10 cellular contexts compared by ENCODE assay signal in genomic region chr9:100087218-100087617, GRCh38. TPM values are rescaled to one million over a fixed set of nuclear protein-coding genes. Genes with fewer than 3 reads are reported as not detected.
A peak's percentile ranks its signal among the peaks of the same experiment; 100 is the strongest.
DNase-seq lines count a peak whose midpoint lies in the region; ATAC-seq lines count a peak whose summit lies in the region.
"Had no signal": no experiment of that assay in that cellular context is flagged by ENCODE, and none has a peak within 500 bp of the region (broad histone marks: within the 10 kb centered on the region; RNA-seq: fewer than 3 reads in every experiment).

No MANE protein-coding gene starts in this region.

- peak overlapping the region; percentile 84 for H3K27ac Mint-ChIP-seq in activated CD8-positive, alpha-beta memory T cell treated with anti-CD3 and anti-CD28 coated beads, Interleukin-2, amount 10 ng/mL, durations not matched to agents 7 days and 5 days
- peak overlapping the region; percentile 74 to 81 for H3K27ac Mint-ChIP-seq in natural killer cell treated with Interleukin-12 subunit alpha and Interleukin-12 subunit beta and Interleukin-15 and Interleukin-18, amount 100 ng/mL, for 72 hours

- no peaks in the 10 kb centered on the region for H3K9me3 Mint-ChIP-seq in activated CD8-positive, alpha-beta memory T cell treated with anti-CD3 and anti-CD28 coated beads, Interleukin-2, amount 10 ng/mL, durations not matched to agents 7 days and 5 days (ENCODE audit: low read depth)
- H3K9me3 Mint-ChIP-seq in natural killer cell treated with Interleukin-12 subunit alpha and Interleukin-12 subunit beta and Interleukin-15 and Interleukin-18, amount 100 ng/mL, for 72 hours = no peaks in the 10 kb centered on the region

- peaks cover 59% of the 10 kb centered on the region for H3K4me1 Mint-ChIP-seq in activated CD8-positive, alpha-beta memory T cell treated with anti-CD3 and anti-CD28 coated beads, Interleukin-2, amount 10 ng/mL, durations not matched to agents 7 days and 5 days
- peaks cover 65 to 73% of the 10 kb centered on the region in 2 donors for H3K4me1 Mint-ChIP-seq in natural killer cell treated with Interleukin-12 subunit alpha and Interleukin-12 subunit beta and Interleukin-15 and Interleukin-18, amount 100 ng/mL, for 72 hours (ENCODE audit: low read depth in 2 of 2)

- CTCF ChIA-PET in activated CD8-positive, alpha-beta memory T cell treated with anti-CD3 and anti-CD28 coated beads, Interleukin-2, amount 10 ng/mL, durations not matched to agents 7 days and 5 days (lab: Charles Lee) = no interaction called here

- peaks cover 5% of the 10 kb centered on the region for H3K36me3 Mint-ChIP-seq in activated CD8-positive, alpha-beta memory T cell treated with anti-CD3 and anti-CD28 coated beads, Interleukin-2, amount 10 ng/mL, durations not matched to agents 7 days and 5 days
- no peaks in the 10 kb centered on the region for H3K36me3 Mint-ChIP-seq in natural killer cell treated with Interleukin-12 subunit alpha and Interleukin-12 subunit beta and Interleukin-15 and Interleukin-18, amount 100 ng/mL, for 72 hours

- H3K4me3 Mint-ChIP-seq in activated CD8-positive, alpha-beta memory T cell treated with anti-CD3 and anti-CD28 coated beads, Interleukin-2, amount 10 ng/mL, durations not matched to agents 7 days and 5 days = peak overlapping the region; percentile 65
- peak overlapping the region; percentile 89 for H3K4me3 Mint-ChIP-seq in natural killer cell treated with Interleukin-12 subunit alpha and Interleukin-12 subunit beta and Interleukin-15 and Interleukin-18, amount 100 ng/mL, for 72 hours

- H3K27me3 Mint-ChIP-seq in activated CD8-positive, alpha-beta memory T cell treated with anti-CD3 and anti-CD28 coated beads, Interleukin-2, amount 10 ng/mL, durations not matched to agents 7 days and 5 days = no peaks in the 10 kb centered on the region
- H3K27me3 Mint-ChIP-seq in natural killer cell treated with Interleukin-12 subunit alpha and Interleukin-12 subunit beta and Interleukin-15 and Interleukin-18, amount 100 ng/mL, for 72 hours = no peaks in the 10 kb centered on the region

- peak; percentile 44 for DNase-seq in activated CD8-positive, alpha-beta memory T cell treated with anti-CD3 and anti-CD28 coated beads, Interleukin-2, amount 10 ng/mL, durations not matched to agents 7 days and 5 days
- no peak for DNase-seq in activated CD8-positive, alpha-beta memory T cell treated with anti-CD3 and anti-CD28 coated beads for 24 hours
- DNase-seq in OCI-M1 (lab: John Stamatoyannopoulos, UW) (peak; percentile 73), astrocyte of the hippocampus (ENCODE audit: low read depth, low spot score) (peak; percentile 75), HuH-7.5 (ENCODE audit: low spot score) (no peak)
- DNase-seq in natural killer cell treated with Interleukin-12 subunit alpha and Interleukin-12 subunit beta and Interleukin-15 and Interleukin-18, amount 100 ng/mL, for 72 hours (ENCODE audit: low spot score) = no peak
- DNase-seq: NCI-H345; stimulated activated naive CD8-positive, alpha-beta T cell treated with anti-CD3 and anti-CD28 coated beads, Interleukin-15, Interleukin-2, amounts not matched to agents 100 U/mL and 50 U/mL, for 24 hours had no signal

- peak; percentile 20 for ATAC-seq in activated CD8-positive, alpha-beta memory T cell treated with anti-CD3 and anti-CD28 coated beads, Interleukin-2, amount 10 ng/mL, durations not matched to agents 7 days and 5 days
- ATAC-seq in natural killer cell treated with Interleukin-12 subunit alpha and Interleukin-12 subunit beta and Interleukin-15 and Interleukin-18, amount 100 ng/mL, for 72 hours = no peak
- ATAC-seq in GM19328 (IDR thresholded peaks at IDR 0.05; ENCODE audit: unreplicated experiment) = no peak
- no peak for ATAC-seq in HG02884 (IDR thresholded peaks at IDR 0.05; ENCODE audit: unreplicated experiment)
- ATAC-seq: stimulated activated naive CD8-positive, alpha-beta T cell treated with anti-CD3 and anti-CD28 coated beads, Interleukin-15, Interleukin-2, amounts not matched to agents 100 U/mL and 50 U/mL, for 24 hours had no signal

RNA-seq across cellular contexts. Expression of gene ERP44, which starts 11.6 kb away (rescaled TPM):
- total RNA-seq in activated CD8-positive, alpha-beta memory T cell treated with anti-CD3 and anti-CD28 coated beads, Interleukin-2, amount 10 ng/mL, durations not matched to agents 7 days and 5 days = 10 to 100 TPM; 16.0 to 19.6 TPM
- 10 to 100 TPM; 13.1 to 26.3 TPM for total RNA-seq in natural killer cell treated with Interleukin-12 subunit alpha and Interleukin-12 subunit beta and Interleukin-15 and Interleukin-18, amount 100 ng/mL, for 72 hours

RNA-seq across cellular contexts. Expression of gene INVS, which starts 11.8 kb away (rescaled TPM):
- total RNA-seq in activated CD8-positive, alpha-beta memory T cell treated with anti-CD3 and anti-CD28 coated beads, Interleukin-2, amount 10 ng/mL, durations not matched to agents 7 days and 5 days = 10 to 100 TPM; 21.3 TPM
- 10 to 100 TPM; 22.1 to 32.8 TPM for total RNA-seq in natural killer cell treated with Interleukin-12 subunit alpha and Interleukin-12 subunit beta and Interleukin-15 and Interleukin-18, amount 100 ng/mL, for 72 hours

Comparison
In these comparisons a context has a peak if more than half of its experiments do, and no peak if none do; other contexts are left out.
1. DNase-seq: peak in activated CD8-positive, alpha-beta memory T cell treated with anti-CD3 and anti-CD28 coated beads, Interleukin-2, amount 10 ng/mL, durations not matched to agents 7 days and 5 days (single experiment), OCI-M1 (single experiment) and astrocyte of the hippocampus (single experiment); none in activated CD8-positive, alpha-beta memory T cell treated with anti-CD3 and anti-CD28 coated beads for 24 hours (single experiment), natural killer cell treated with Interleukin-12 subunit alpha and Interleukin-12 subunit beta and Interleukin-15 and Interleukin-18, amount 100 ng/mL, for 72 hours (single experiment) and HuH-7.5 (single experiment).